Comparison of ENCODE assay signal across 13 cellular contexts in genomic region chr6:105400501-105400900, GRCh38. TPM values are rescaled to one million over a fixed set of nuclear protein-coding genes. Genes with fewer than 3 reads are reported as not detected.
DNase-seq lines count a peak whose midpoint lies in the region; ATAC-seq and TF ChIP-seq lines count a peak whose summit lies in the region.
"Had no signal": no experiment of that assay in that cellular context is flagged by ENCODE, and none has a peak within 500 bp of the region (broad histone marks: within the 10 kb centered on the region; RNA-seq: fewer than 3 reads in every experiment).

No MANE protein-coding gene starts in this region.

- peaks cover 22% of the 10 kb centered on the region for H4K20me1 ChIP-seq in hepatocyte (ENCODE audit: insufficient read depth, poor library complexity, severe bottlenecking)

- H3K36me3 Mint-ChIP-seq in stimulated activated naive CD8-positive, alpha-beta T cell treated with anti-CD3 and anti-CD28 coated beads, Interleukin-15, Interleukin-2, amounts not matched to agents 100 ng/mL and 50 ng/mL, for 24 hours (ENCODE audit: low read depth): peaks cover 11% of the 10 kb centered on the region

- no peak for TF ChIP-seq CTCF in hepatocyte (IDR thresholded peaks at IDR 0.05; ENCODE audit: poor library complexity)

- H3K4me1 ChIP-seq in hepatocyte (ENCODE audit: insufficient read depth) (peaks cover 13% of the 10 kb centered on the region), SJCRH30 (peaks cover 8% of the 10 kb centered on the region)

- no peaks in the 10 kb centered on the region for H3K9me3 Mint-ChIP-seq in stimulated activated naive CD8-positive, alpha-beta T cell treated with anti-CD3 and anti-CD28 coated beads, Interleukin-15, Interleukin-2, amounts not matched to agents 100 ng/mL and 50 ng/mL, for 24 hours

- H3K27me3 Mint-ChIP-seq in stimulated activated naive CD8-positive, alpha-beta T cell treated with anti-CD3 and anti-CD28 coated beads, Interleukin-15, Interleukin-2, amounts not matched to agents 100 ng/mL and 50 ng/mL, for 24 hours: no peaks in the 10 kb centered on the region

- H3K79me2 ChIP-seq in hepatocyte: peaks cover 49% of the 10 kb centered on the region

- H3K27ac Mint-ChIP-seq in stimulated activated naive CD8-positive, alpha-beta T cell treated with anti-CD3 and anti-CD28 coated beads, Interleukin-15, Interleukin-2, amounts not matched to agents 100 ng/mL and 50 ng/mL, for 24 hours: no peak overlapping the region

- no peak overlapping the region for H2AFZ ChIP-seq in hepatocyte

- peak overlapping the region; percentile 92 for H3K4me3 Mint-ChIP-seq in stimulated activated naive CD8-positive, alpha-beta T cell treated with anti-CD3 and anti-CD28 coated beads, Interleukin-15, Interleukin-2, amounts not matched to agents 100 ng/mL and 50 ng/mL, for 24 hours

- peak overlapping the region; percentile 82 for H3K4me2 ChIP-seq in hepatocyte

- H3K4me3 ChIP-seq in hepatocyte: no peak overlapping the region
- H3K4me3 ChIP-seq in SJCRH30: no peak overlapping the region

- H3K4me1 Mint-ChIP-seq in stimulated activated naive CD8-positive, alpha-beta T cell treated with anti-CD3 and anti-CD28 coated beads, Interleukin-15, Interleukin-2, amounts not matched to agents 100 ng/mL and 50 ng/mL, for 24 hours (ENCODE audit: low read depth): peaks cover 69% of the 10 kb centered on the region

- no peaks in the 10 kb centered on the region for H3K9me3 ChIP-seq in hepatocyte (ENCODE audit: low read depth)
- no peaks in the 10 kb centered on the region for H3K9me3 ChIP-seq in SJCRH30 (replicated peaks)

- ATAC-seq in stimulated activated naive CD8-positive, alpha-beta T cell treated with anti-CD3 and anti-CD28 coated beads, Interleukin-15, Interleukin-2, amounts not matched to agents 100 U/mL and 50 U/mL, for 24 hours: no peak
- no peak for ATAC-seq in HG02884 (IDR thresholded peaks at IDR 0.05; ENCODE audit: unreplicated experiment)

- no peak for DNase-seq in stimulated activated naive CD8-positive, alpha-beta T cell treated with anti-CD3 and anti-CD28 coated beads, Interleukin-15, Interleukin-2, amounts not matched to agents 100 U/mL and 50 U/mL, for 24 hours
- peak; percentile 16 for DNase-seq in SKM-1 (lab: John Stamatoyannopoulos, UW; ENCODE audit: unreplicated experiment)
- DNase-seq in hepatocyte (ENCODE audit: low spot score): no peak
- DNase-seq in HEK293T (ENCODE audit: extremely low spot score): no peak
- no peak for DNase-seq in NCI-H226
- DNase-seq in SJCRH30: no peak
- DNase-seq: activated CD4-positive, alpha-beta T cell treated with anti-CD3 and anti-CD28 coated beads, Interleukin-2, amount 50 U/mL, for 4 hours; amniotic stem cell; NCI-H1417 treated with DMSO at 0.1 percent for 48 hours; NCI-H748 treated with DMSO at 0.1 percent for 48 hours; posterior cingulate gyrus had no signal

- H3K36me3 ChIP-seq in hepatocyte (replicated peaks; ENCODE audit: insufficient read depth, low read depth): no peaks in the 10 kb centered on the region
- H3K36me3 ChIP-seq in SJCRH30: peaks cover 10% of the 10 kb centered on the region

- POLR2A ChIA-PET in HEK293T (lab: Yijun Ruan, JAX): no interaction called here

- WGBS in hepatocyte (ENCODE audit: low lambda C conversion rate, missing lambda C conversion rate): 86% methylated on average over 3 of the region's 3 CpGs

- H3K27me3 ChIP-seq in hepatocyte (no peaks in the 10 kb centered on the region), SJCRH30 (no peaks in the 10 kb centered on the region)

- H3K27ac ChIP-seq in hepatocyte (no peak overlapping the region), SJCRH30 (no peak overlapping the region)

- H3K9me2 ChIP-seq in hepatocyte (replicated peaks; ENCODE audit: insufficient read depth): no peaks in the 10 kb centered on the region

- CTCF ChIA-PET in HEK293T (lab: Yijun Ruan, JAX): interaction anchor here (1.2 to 1.5 kb wide), 2 partner anchors 82 to 313 kb away, joined by 4 to 6 read pairs; no protein-coding TSS in a partner anchor

TF ChIP-seq in HEK293T, 16 proteins besides CTCF, POLR2A, EP300 and RAD21:
- TF ChIP-seq LEF1 (IDR thresholded peaks at IDR 0.05; ENCODE audit: borderline replicate concordance) (no peak), L3MBTL2 (conservative IDR thresholded peaks at IDR 0.05) (no peak), FOXA1 (IDR thresholded peaks at IDR 0.05) (no peak), FOXK2 (IDR thresholded peaks at IDR 0.05) (no peak), SUZ12 (IDR thresholded peaks at IDR 0.05) (no peak), BHLHE40 (IDR thresholded peaks at IDR 0.05; ENCODE audit: borderline replicate concordance) (no peak), ELF4 (IDR thresholded peaks at IDR 0.05) (no peak)
TF ChIP-seq in HEK293T: peak in this region for 0.

RNA-seq across cellular contexts. Expression of gene PREP, which starts 2.4 kb away (rescaled TPM):
- total RNA-seq in hepatocyte: 27.2 and 27.6 TPM in 2 replicates
- 27.3 and 30.3 TPM in 2 replicates for polyA plus RNA-seq in hepatocyte
- 46.2 and 46.4 TPM in 2 replicates for total RNA-seq in SJCRH30 (2014; rRNA removed; shearing (Covaris generic))
